In genomic region chr16:88697831-88698693, GRCh38 we compare ENCODE assay signal across 2 cellular contexts.
TF ChIP-seq lines count a peak whose summit lies in the region.

No MANE protein-coding gene starts in this region.

TF ChIP-seq in SK-N-SH treated with all-trans-retinoic acid at 6 μM for 48 hours, 23 proteins besides CTCF, POLR2A, EP300 and RAD21:
- no peak for TF ChIP-seq CSRNP3 (CRISPR knock-in tag; IDR thresholded peaks at IDR 0.05)
- TF ChIP-seq OSR1 (CRISPR knock-in tag; IDR thresholded peaks at IDR 0.05) = no peak
- TF ChIP-seq ZFP30 (CRISPR knock-in tag; IDR thresholded peaks at IDR 0.05) = no peak
- no peak for TF ChIP-seq ISL1 (CRISPR knock-in tag; IDR thresholded peaks at IDR 0.05)
TF ChIP-seq in SK-N-SH treated with all-trans-retinoic acid at 6 μM for 48 hours: peak in this region for 0.

TF ChIP-seq in HCT116, 20 proteins besides CTCF, POLR2A, EP300 and RAD21:
- TF ChIP-seq MAX (IDR thresholded peaks at IDR 0.05) (no peak), SIN3A (IDR thresholded peaks at IDR 0.05; ENCODE audit: low read depth) (no peak), POLR2AphosphoS5 (IDR thresholded peaks at IDR 0.05; ENCODE audit: low read depth, low read length) (no peak), REST (IDR thresholded peaks at IDR 0.05; ENCODE audit: low read depth) (no peak), ZNF274 (IDR thresholded peaks at IDR 0.05; ENCODE audit: low read depth, low read length) (no peak), ELF1 (IDR thresholded peaks at IDR 0.05; ENCODE audit: borderline replicate concordance, low read depth) (no peak), EGR1 (IDR thresholded peaks at IDR 0.05; ENCODE audit: low read depth) (no peak), SRF (IDR thresholded peaks at IDR 0.05; ENCODE audit: low read depth) (no peak), ATF3 (IDR thresholded peaks at IDR 0.05) (no peak), EZH2phosphoT487 (IDR thresholded peaks at IDR 0.05; ENCODE audit: borderline replicate concordance) (no peak), CBX3 (IDR thresholded peaks at IDR 0.05; ENCODE audit: low read depth) (no peak), JUND (IDR thresholded peaks at IDR 0.05) (no peak)
TF ChIP-seq in HCT116: peak in this region for 0.
